Comparison of ENCODE assay signal across 32 cellular contexts in genomic region chr5:171776747-171777419, GRCh38. TPM values are rescaled to one million over a fixed set of nuclear protein-coding genes. Genes with fewer than 3 reads are reported as not detected.
DNase-seq lines count a peak whose midpoint lies in the region; ATAC-seq and TF ChIP-seq lines count a peak whose summit lies in the region.
"Had no signal": no experiment of that assay in that cellular context is flagged by ENCODE, and none has a peak within 500 bp of the region (broad histone marks: within the 10 kb centered on the region; RNA-seq: fewer than 3 reads in every experiment).

No MANE protein-coding gene starts in this region.

- TF ChIP-seq POLR2A in gastroesophageal sphincter (IDR thresholded peaks at IDR 0.05), result no peak

- DNase-seq in AG08396 (ENCODE audit: low spot score) (peak; percentile 28), Panc1 (ENCODE audit: low read depth, low spot score) (no peak), fibroblast of gingiva (ENCODE audit: low read depth) (peak; percentile 19), mesothelial cell of epicardium (ENCODE audit: low spot score in 2 of 2, unreplicated experiment in 2 of 2) (no peak), Kasumi-1 (lab: John Stamatoyannopoulos, UW) (no peak), inferior parietal cortex (ENCODE audit: extremely low spot score) (no peak), mesenteric fat pad (ENCODE audit: low spot score) (no peak)
- DNase-seq: activated CD4-positive, alpha-beta T cell treated with anti-CD3 and anti-CD28 coated beads, Interleukin-2, amount 50 U/mL, for 48 hours; activated CD8-positive, alpha-beta memory T cell treated with anti-CD3 and anti-CD28 coated beads, Interleukin-2, amount 50 U/mL, for 4 hours; H7; heart right ventricle; naive thymus-derived CD8-positive, alpha-beta T cell; NCI-H1092 treated with DMSO at 0.1 percent for 48 hours; NCI-H1930; NCI-H2227 treated with DMSO at 0.1 percent for 48 hours; ovary; stimulated activated CD4-positive, alpha-beta T cell treated with anti-CD3 and anti-CD28 coated beads, Interleukin-1b, Interleukin-23, amount 100 ng/mL, for 48 hours; stimulated activated CD8-positive, alpha-beta memory T cell treated with anti-CD3 and anti-CD28 coated beads, Interleukin-4, amount 100 ng/mL, for 48 hours; stomach; T-cell; tibial artery had no signal

- no peaks in the 10 kb centered on the region for H3K4me1 ChIP-seq in Panc1 (ENCODE audit: control insufficient read depth, insufficient read depth, low read length)
- H3K4me1 ChIP-seq in gastroesophageal sphincter, result no peaks in the 10 kb centered on the region
- H3K4me1 ChIP-seq: ascending aorta, heart right ventricle, stomach had no signal

- no TSS peak for BruUV-seq in Panc1 (replicated peaks; lab: Mats Ljungman, UMichigan)

- H3K27me3 ChIP-seq in Panc1 (ENCODE audit: control insufficient read depth, insufficient read depth, low read length) (no peaks in the 10 kb centered on the region), gastroesophageal sphincter (peaks cover 24% of the 10 kb centered on the region)
- H3K27me3 ChIP-seq: ascending aorta, heart right ventricle, ovary had no signal

- CTCF ChIA-PET in Panc1 (lab: Charles Lee), result no interaction called here

- H3K4me3 Mint-ChIP-seq in mesothelial cell of epicardium, result no peak overlapping the region
- H3K4me3 Mint-ChIP-seq: activated naive CD8-positive, alpha-beta T cell; naive thymus-derived CD8-positive, alpha-beta T cell; T-cell had no signal

- TF ChIP-seq EP300 in gastroesophageal sphincter (IDR thresholded peaks at IDR 0.05), result no peak

- H3K9me3 ChIP-seq in Panc1 (ENCODE audit: control insufficient read depth, insufficient read depth, low read depth, low read length) (no peaks in the 10 kb centered on the region), gastroesophageal sphincter (peaks cover 0 to 9% (median 0%) of the 10 kb centered on the region in 3 donors)
- H3K9me3 ChIP-seq: ascending aorta, ovary, tibial artery had no signal

- no peaks in the 10 kb centered on the region for H3K36me3 ChIP-seq in Panc1 (ENCODE audit: control insufficient read depth, insufficient read depth, low read length)
- no peaks in the 10 kb centered on the region for H3K36me3 ChIP-seq in gastroesophageal sphincter
- H3K36me3 ChIP-seq: ascending aorta, heart right ventricle, ovary, stomach, tibial artery had no signal

- ATAC-seq in Panc1 (peak; percentile 29; the same call in 1 of the 2 replicates), gastroesophageal sphincter (no peak)
- ATAC-seq: heart right ventricle; left lobe of liver; naive thymus-derived CD8-positive, alpha-beta T cell; T-cell had no signal

- H3K4me1 Mint-ChIP-seq in mesothelial cell of epicardium, result peaks cover 9% of the 10 kb centered on the region
- H3K4me1 Mint-ChIP-seq: naive thymus-derived CD8-positive, alpha-beta T cell; T-cell had no signal

- no peaks in the 10 kb centered on the region for H3K36me3 Mint-ChIP-seq in mesothelial cell of epicardium
- H3K36me3 Mint-ChIP-seq: activated naive CD8-positive, alpha-beta T cell; naive thymus-derived CD8-positive, alpha-beta T cell; T-cell had no signal

- TF ChIP-seq CTCF in Panc1 (IDR thresholded peaks at IDR 0.05) (no peak), mesothelial cell of epicardium (IDR thresholded peaks at IDR 0.05; ENCODE audit: unreplicated experiment) (no peak), gastroesophageal sphincter (IDR thresholded peaks at IDR 0.05) (no peak)

- WGBS in gastroesophageal sphincter (ENCODE audit: low coverage in 1 of 2), 2 donors, result 14 to 36% methylated on average over 4 to 13 of the region's 16 CpGs

- intact Hi-C loops in Panc1 (cut with micrococcal nuclease; ENCODE audit: unreplicated experiment), result no loop called here

- H3K27ac Mint-ChIP-seq in mesothelial cell of epicardium, result peak overlapping the region; percentile 5
- H3K27ac Mint-ChIP-seq: activated naive CD8-positive, alpha-beta T cell; activated T-helper 2 cell treated with anti-CD3 and anti-CD28 coated beads, Interferon-gamma antibody, Interleukin-2, Interleukin-4, amounts not matched to agents 10 μg/mL and 5 μg/mL and 100 μg/mL, durations not matched to agents 14 hours and 24 hours and 36 hours; naive thymus-derived CD8-positive, alpha-beta T cell; T-cell had no signal

- no peak overlapping the region for H3K4me3 ChIP-seq in Panc1 (ENCODE audit: low read depth in 2 of 2, low read length in 2 of 2)
- H3K4me3 ChIP-seq in gastroesophageal sphincter, result no peak overlapping the region
- H3K4me3 ChIP-seq: ascending aorta, heart right ventricle, ovary, smooth muscle cell, stomach, tibial artery had no signal

- POLR2A ChIA-PET in Panc1 (lab: Charles Lee), result interaction anchor here (0.6 kb wide), 1 partner anchor 1660 kb away, joined by 3 read pairs; no protein-coding TSS in a partner anchor

- H3K27ac ChIP-seq in Panc1 (ENCODE audit: low read length) (no peak overlapping the region), gastroesophageal sphincter (no peak overlapping the region)
- H3K27ac ChIP-seq: ascending aorta, heart right ventricle, ovary, stomach, tibial artery had no signal

- H3K9me3 Mint-ChIP-seq in mesothelial cell of epicardium, result peaks cover 8% of the 10 kb centered on the region
- H3K9me3 Mint-ChIP-seq: activated T-helper 2 cell treated with anti-CD3 and anti-CD28 coated beads, Interferon-gamma antibody, Interleukin-2, Interleukin-4, amounts not matched to agents 10 μg/mL and 5 μg/mL and 100 μg/mL, durations not matched to agents 14 hours and 24 hours and 36 hours; T-cell had no signal

- in situ Hi-C loops in Panc1 (cut with HindIII; ENCODE audit: low pct_unique_long_range_greater_than_20kb, low sequenced_read_pairs), result no loop called here

- peaks cover 6% of the 10 kb centered on the region for H3K27me3 Mint-ChIP-seq in mesothelial cell of epicardium (ENCODE audit: low read depth)
- H3K27me3 Mint-ChIP-seq: activated naive CD8-positive, alpha-beta T cell had no signal

RNA-seq across cellular contexts. Expression of gene SMIM23, which starts 8.7 kb away (rescaled TPM):
- total RNA-seq in Panc1 (2021; ENCODE audit: unreplicated experiment) (not detected), mesothelial cell of epicardium (not detected in 3 replicates), gastroesophageal sphincter (not detected), mesenteric fat pad (not detected)
- polyA plus RNA-seq in Panc1 (2012; ENCODE audit: insufficient read length), result not detected
- total RNA-seq: activated T-helper 2 cell treated with anti-CD3 and anti-CD28 coated beads, Interferon-gamma antibody, Interleukin-2, Interleukin-4, amounts not matched to agents 10 μg/mL and 5 μg/mL and 100 μg/mL, durations not matched to agents 14 hours and 24 hours and 36 hours; ascending aorta; dermis microvascular lymphatic vessel endothelial cell; H7; heart right ventricle; left lobe of liver; M059J; naive thymus-derived CD8-positive, alpha-beta T cell; ovary; renal cortical epithelial cell; SK-MEL-5; smooth muscle cell; stomach; T-cell had no signal
- polyA plus RNA-seq: BJ; heart right ventricle; naive thymus-derived CD8-positive, alpha-beta T cell; ovary; smooth muscle cell; stomach had no signal

Comparison
In these comparisons a context has a peak if more than half of its experiments do, and no peak if none do; other contexts are left out.
1. DNase-seq: peak in AG08396 (single experiment) and fibroblast of gingiva (single experiment); none in Panc1 (single experiment), mesothelial cell of epicardium (0 of 2), Kasumi-1 (0 of 2), inferior parietal cortex (single experiment) and mesenteric fat pad (single experiment).